In the genomic region with DNA sequence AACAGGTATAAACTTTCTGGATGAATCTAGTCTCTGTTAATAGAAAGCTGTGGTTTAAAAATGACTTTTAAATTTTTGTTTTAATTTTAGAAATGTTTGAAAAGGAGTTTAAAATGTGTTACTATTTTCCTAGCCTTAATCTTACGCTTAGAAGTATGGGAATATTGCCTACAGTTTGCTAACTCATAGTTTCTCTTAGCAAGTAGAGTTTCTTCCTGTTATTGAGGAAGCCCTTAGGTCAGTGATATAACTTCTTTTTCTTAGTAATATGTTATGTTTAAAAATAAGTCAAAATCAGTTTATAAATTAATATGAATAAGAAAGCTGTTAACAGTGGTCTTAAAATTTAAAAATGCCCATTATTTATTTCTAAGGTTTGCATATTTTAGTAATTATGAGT, we compare ENCODE assay signal across 22 cellular contexts.
"Had no signal": no experiment of that assay in that cellular context is flagged by ENCODE, and none has a peak within 500 bp of the region (broad histone marks: within the 10 kb centered on the region; RNA-seq: fewer than 3 reads in every experiment).

No MANE protein-coding gene starts in this region.

- DNase-seq: activated CD4-positive, alpha-beta T cell treated with anti-CD3 and anti-CD28 coated beads for 1 hour; activated CD4-positive, alpha-beta T cell treated with anti-CD3 and anti-CD28 coated beads, Interleukin-2, amount 50 U/mL, for 4 hours; activated effector memory CD4-positive, alpha-beta T cell treated with anti-CD3 and anti-CD28 coated beads, Interleukin-2, amount 50 U/mL, for 16 hours; activated T-cell treated with anti-CD3 and anti-CD28 coated beads, Interleukin-2, amount 50 U/mL, for 72 hours; effector CD8-positive, alpha-beta T cell; esophagus squamous epithelium; immature natural killer cell; kidney glomerular epithelial cell; left ventricle myocardium superior; mucosa of descending colon; naive B cell; stimulated activated CD4-positive, alpha-beta T cell treated with anti-CD3 and anti-CD28 coated beads, Interleukin-4, amount 100 ng/mL, for 4 hours; T-cell; T1000; upper lobe of right lung had no signal

- H3K4me3 Mint-ChIP-seq: activated naive CD4-positive, alpha-beta T cell treated with anti-CD3 and anti-CD28 coated beads, Interleukin-2, amount 50 U/mL, for 24 hours; memory B cell; stimulated activated memory B cell treated with anti-CD40 and anti-IgM and Interleukin-4, amounts not matched to agents 10 μg/mL and 1 μg/mL and 100 μg/mL, for 72 hours; T-cell had no signal

- H3K27me3 Mint-ChIP-seq: activated naive CD4-positive, alpha-beta T cell treated with anti-CD3 and anti-CD28 coated beads, Interleukin-2, amount 50 U/mL, for 24 hours; memory B cell; naive B cell; stimulated activated memory B cell treated with anti-CD40 and anti-IgM and Interleukin-4, amounts not matched to agents 10 μg/mL and 1 μg/mL and 100 μg/mL, for 72 hours; T-cell had no signal

- H3K27ac ChIP-seq: parathyroid adenoma had no signal

- H3K9me3 ChIP-seq: ascending aorta, breast epithelium, esophagus squamous epithelium, mucosa of descending colon, upper lobe of right lung had no signal

- H3K4me3 ChIP-seq: breast epithelium, esophagus squamous epithelium, mucosa of descending colon had no signal

- H3K27ac Mint-ChIP-seq: activated naive CD4-positive, alpha-beta T cell treated with anti-CD3 and anti-CD28 coated beads, Interleukin-2, amount 50 U/mL, for 24 hours; stimulated activated memory B cell treated with anti-CD40 and anti-IgM and Interleukin-4, amounts not matched to agents 10 μg/mL and 1 μg/mL and 100 μg/mL, for 72 hours had no signal

- H3K9me3 Mint-ChIP-seq: activated T-cell treated with anti-CD3 and anti-CD28 coated beads, Interleukin-2, amount 50 U/mL, for 72 hours; immature natural killer cell; naive B cell; stimulated activated memory B cell treated with anti-CD40 and anti-IgM and Interleukin-4, amounts not matched to agents 10 μg/mL and 1 μg/mL and 100 μg/mL, for 72 hours; T-cell had no signal

- ATAC-seq: activated T-cell treated with anti-CD3 and anti-CD28 coated beads, Interleukin-2, amount 50 U/mL, for 72 hours; left ventricle myocardium superior; mucosa of descending colon; sciatic nerve; stimulated activated memory B cell treated with anti-CD40 and anti-IgM and Interleukin-4, amounts not matched to agents 10 μg/mL and 1 μg/mL and 100 μg/mL, for 72 hours; T-cell; upper lobe of right lung had no signal

- H3K27me3 ChIP-seq: ascending aorta, breast epithelium, esophagus squamous epithelium, upper lobe of right lung had no signal

- H3K36me3 ChIP-seq: ascending aorta, breast epithelium, esophagus squamous epithelium, upper lobe of right lung had no signal
